8 cellular contexts compared by ENCODE assay signal in genomic region chr5:146248536-146248935, GRCh38.
"Had no signal": no experiment of that assay in that cellular context is flagged by ENCODE, and none has a peak within 500 bp of the region (broad histone marks: within the 10 kb centered on the region; RNA-seq: fewer than 3 reads in every experiment).

No MANE protein-coding gene starts in this region.

- H3K4me3 ChIP-seq: GM23338 had no signal

- H3K4me2 ChIP-seq: GM23338 had no signal

- H3K4me3 Mint-ChIP-seq: GM23338, H9 had no signal

- H3K27ac Mint-ChIP-seq: GM23338, H9 had no signal

- ATAC-seq: GM23338 had no signal

- H3K4me1 Mint-ChIP-seq: GM23338, H9 had no signal

- DNase-seq: H9, HCEC 1CT, IMR-90, KBM-7 had no signal

- H3K9me3 Mint-ChIP-seq: GM23338, H9 had no signal

- FAIRE-seq: H1, H54, HTR-8/SVneo had no signal

- H2AFZ ChIP-seq: GM23338 had no signal
